11 cellular contexts compared by ENCODE assay signal in the genomic region with DNA sequence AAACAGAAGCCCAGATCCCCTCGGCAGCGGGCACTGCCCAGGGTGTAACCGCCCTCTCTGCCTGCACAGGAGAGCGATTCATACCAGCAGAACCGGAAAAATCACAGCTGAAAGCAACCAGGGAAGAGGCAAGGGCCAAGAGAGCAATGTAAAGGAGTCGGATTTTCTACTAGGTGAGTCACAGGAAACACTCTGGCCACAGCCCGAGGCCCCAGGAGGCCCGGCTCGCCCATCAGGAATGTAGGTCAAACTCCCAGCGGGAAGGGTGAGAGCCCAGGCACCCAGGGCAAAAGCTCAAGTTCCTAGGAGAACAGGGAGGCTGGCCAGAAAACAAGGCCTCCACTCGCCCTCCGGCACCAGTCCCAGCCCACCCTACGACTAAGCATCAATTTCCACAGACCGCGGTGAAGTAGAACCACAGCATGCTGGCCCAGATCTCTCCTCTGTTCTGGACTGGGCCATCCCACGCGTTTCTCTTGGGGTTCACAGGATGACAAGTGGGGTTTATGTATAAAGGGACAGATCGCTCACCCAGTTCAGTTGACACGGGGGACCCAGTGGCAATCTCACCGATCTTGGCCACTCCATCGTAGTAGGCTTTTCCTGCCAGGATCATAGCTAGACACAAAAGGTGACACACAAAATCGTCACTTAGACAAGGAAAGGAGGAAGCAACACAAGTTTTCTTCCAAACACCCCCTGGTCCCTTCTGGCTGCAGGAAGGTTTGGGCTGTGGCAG. TPM values are rescaled to one million over a fixed set of nuclear protein-coding genes. Genes with fewer than 3 reads are reported as not detected.
DNase-seq lines count a peak whose midpoint lies in the region; ATAC-seq and TF ChIP-seq lines count a peak whose summit lies in the region.
"Had no signal": no experiment of that assay in that cellular context is flagged by ENCODE, and none has a peak within 500 bp of the region (broad histone marks: within the 10 kb centered on the region; RNA-seq: fewer than 3 reads in every experiment).

No MANE protein-coding gene starts in this region.

- POLR2A ChIA-PET in PC-3 (lab: Charles Lee; ENCODE audit: unreplicated experiment): interaction anchor here (0.6 to 1.0 kb wide), 3 partner anchors 17 to 117 kb away, joined by 3 to 5 read pairs (median 3); partner anchors contain the start of gene BAIAP2L1

- ATAC-seq in PC-3 (peak; percentile 85), esophagus mucosa (peak; percentile 90)

- peak overlapping the region; percentile 83 for H3K9ac ChIP-seq in PC-3 (ENCODE audit: low read length)
- H3K9ac ChIP-seq: parathyroid adenoma had no signal

- H2AFZ ChIP-seq in PC-3 (ENCODE audit: low read length): 0 out of 2 replicates have a peak overlapping the region, but pooled peaks have one; percentile 4
- H2AFZ ChIP-seq: parathyroid adenoma had no signal

- no peak for TF ChIP-seq POLR2A in ovary (IDR thresholded peaks at IDR 0.05)

- H3K9me3 ChIP-seq in PC-3 (ENCODE audit: low read length): no peaks in the 10 kb centered on the region
- no peaks in the 10 kb centered on the region for H3K9me3 ChIP-seq in ovary
- H3K9me3 ChIP-seq: ascending aorta had no signal

- H3K79me2 ChIP-seq in PC-3 (ENCODE audit: low read length): peaks cover 35% of the 10 kb centered on the region

- TSS peak; percentile 79 for BruUV-seq in PC-3 (replicated peaks; lab: Mats Ljungman, UMichigan)

- H3K36me3 ChIP-seq in PC-3 (ENCODE audit: low read depth, low read length) (peaks cover 14% of the 10 kb centered on the region; the same call in 1 of the 2 replicates), ovary (no peaks in the 10 kb centered on the region)
- H3K36me3 ChIP-seq: ascending aorta, tibial nerve had no signal

- peak overlapping the region; percentile 86 for H3K4me2 ChIP-seq in PC-3 (ENCODE audit: low read length)

- H4K20me1 ChIP-seq in PC-3 (ENCODE audit: low read length): no peaks in the 10 kb centered on the region

- no peaks in the 10 kb centered on the region for H3K27me3 ChIP-seq in PC-3 (ENCODE audit: low read length)
- no peaks in the 10 kb centered on the region for H3K27me3 ChIP-seq in ovary
- H3K27me3 ChIP-seq: ascending aorta, tibial nerve had no signal

- 84 to 88% (median 85%) methylated on average over 21 to 22 of the region's 22 CpGs for WGBS in ovary, 3 donors

- DNase-seq in DMS153 treated with DMSO at 0.1 percent for 48 hours (lab: John Stamatoyannopoulos, UW; ENCODE audit: unreplicated experiment): peak; percentile 40
- peak; percentile 96 for DNase-seq in PC-3
- peak; percentile 57 for DNase-seq in non-pigmented ciliary epithelial cell (ENCODE audit: low read depth)
- DNase-seq in nucleus accumbens (lab: John Stamatoyannopoulos, UW): no peak
- DNase-seq in UCSD-AML1 (lab: John Stamatoyannopoulos, UW; ENCODE audit: unreplicated experiment): no peak
- no peak for DNase-seq in ovary
- DNase-seq in NCI-H345 (lab: John Stamatoyannopoulos, UW): no peak

- no peaks in the 10 kb centered on the region for H3K9me2 ChIP-seq in PC-3 (replicated peaks; ENCODE audit: low read length)

- intact Hi-C loops in PC-3 (cut with micrococcal nuclease): loop anchor here (2.0 to 5.0 kb wide), 2 partner anchors 18 to 63 kb away; no protein-coding TSS in a partner anchor
- intact Hi-C loops in ovary (cut with DNase I): no loop called here

- H3K27ac ChIP-seq in PC-3 (ENCODE audit: low read length) (peak overlapping the region; percentile 99), ovary (no peak overlapping the region)
- H3K27ac ChIP-seq: ascending aorta, parathyroid adenoma had no signal

- CTCF ChIA-PET in PC-3 (lab: Charles Lee): interaction anchor here (1.4 kb wide), 1 partner anchor 46 kb away, joined by 3 read pairs; the partner anchor contains the start of gene BAIAP2L1

- H3K4me3 ChIP-seq in PC-3 (ENCODE audit: low read length) (peak overlapping the region; percentile 63), ovary (no peak overlapping the region)
- H3K4me3 ChIP-seq: ascending aorta, tibial nerve had no signal

- TF ChIP-seq CTCF in PC-3 (conservative IDR thresholded peaks at IDR 0.05; ENCODE audit: low read depth, low read length) (no peak), ovary (IDR thresholded peaks at IDR 0.05) (no peak)

- no peaks in the 10 kb centered on the region for H3F3A ChIP-seq in PC-3 (ENCODE audit: low read length, unreplicated experiment)

- no peak for TF ChIP-seq EP300 in ovary (IDR thresholded peaks at IDR 0.05)

- H3K4me1 ChIP-seq in PC-3 (ENCODE audit: insufficient read depth, low read length): peaks cover 48% of the 10 kb centered on the region
- H3K4me1 ChIP-seq in ovary (ENCODE audit: insufficient read depth): peaks cover 1% of the 10 kb centered on the region
- H3K4me1 ChIP-seq: ascending aorta, tibial nerve had no signal

RNA-seq across cellular contexts. Expression of gene BAIAP2L1, which starts 46.2 kb away (rescaled TPM):
- total RNA-seq in PC-3 (2014; rRNA removed): 18.9 and 30.5 TPM in 2 replicates
- 30.6 TPM for total RNA-seq in esophagus mucosa
- total RNA-seq in ovary: 1 to 10 TPM in 6 of 7 donors, under 1 TPM in 1; 0.73 to 7.9 (median 1.9) TPM
- polyA plus RNA-seq in ovary: 1 to 10 TPM; 1.3 to 7.1 TPM

Comparison
In these comparisons a context has a peak if more than half of its experiments do, and no peak if none do; other contexts are left out.
1. DNase-seq: peak in DMS153 treated with DMSO at 0.1 percent for 48 hours (single experiment), PC-3 (single experiment) and non-pigmented ciliary epithelial cell (single experiment); none in nucleus accumbens (0 of 56), UCSD-AML1 (single experiment), ovary (0 of 5) and NCI-H345 (single experiment).